Comparison of ENCODE assay signal across 18 cellular contexts in genomic region chr1:85118751-85119150, GRCh38.
DNase-seq lines count a peak whose midpoint lies in the region; TF ChIP-seq lines count a peak whose summit lies in the region.
"Had no signal": no experiment of that assay in that cellular context is flagged by ENCODE, and none has a peak within 500 bp of the region (broad histone marks: within the 10 kb centered on the region; RNA-seq: fewer than 3 reads in every experiment).

No MANE protein-coding gene starts in this region.

- no peaks in the 10 kb centered on the region for H3K4me1 ChIP-seq in spleen

- no peak for DNase-seq in HFFc6
- peak; percentile 8 for DNase-seq in amniotic epithelial cell (ENCODE audit: low read depth)
- DNase-seq in fibroblast of the aortic adventitia (ENCODE audit: low read depth), result peak; percentile 15
- DNase-seq in retinal pigment epithelial cell (ENCODE audit: low read depth), result peak; percentile 19
- DNase-seq in spleen, result no peak
- DNase-seq in activated CD8-positive, alpha-beta memory T cell treated with anti-CD3 and anti-CD28 coated beads for 24 hours, result no peak
- DNase-seq in activated naive CD4-positive, alpha-beta T cell (lab: John Stamatoyannopoulos, UW), result no peak
- DNase-seq in mucosa of gallbladder (ENCODE audit: low spot score), result no peak
- DNase-seq: AML-193, DMS53, EL, Kasumi-1, NCI-H1417 treated with DMSO at 0.1 percent for 48 hours, NCI-H187 treated with DMSO at 0.1 percent for 48 hours, NCI-H345, NCI-H524, NCI-H774 had no signal

- H3K27ac ChIP-seq in spleen, result no peak overlapping the region

- H3K27me3 ChIP-seq in spleen (replicated peaks in 1 of 7), result no peaks in the 10 kb centered on the region

- no peak for TF ChIP-seq POLR2A in spleen (IDR thresholded peaks at IDR 0.05)

- 79 to 93% (median 86%) methylated on average over 1 of the region's 1 CpG for WGBS in spleen, 5 donors

- TF ChIP-seq CTCF in HFFc6 (IDR thresholded peaks at IDR 0.05) (no peak), fibroblast of the aortic adventitia (IDR thresholded peaks at IDR 0.05; ENCODE audit: insufficient read depth, low read length) (no peak), retinal pigment epithelial cell (conservative IDR thresholded peaks at IDR 0.05; ENCODE audit: low read depth, low read length) (no peak), spleen (IDR thresholded peaks at IDR 0.05 in 8 of 11, conservative IDR thresholded peaks at IDR 0.05 in 3 of 11) (no peak)

- peak overlapping the region; percentile 51; the same call in 1 of the 2 replicates for H3K27ac Mint-ChIP-seq in HFFc6
- H3K27ac Mint-ChIP-seq: CD14-positive monocyte had no signal

- H3K27me3 Mint-ChIP-seq in HFFc6 (ENCODE audit: insufficient read depth), result peaks cover 1% of the 10 kb centered on the region

- H3K36me3 Mint-ChIP-seq in HFFc6 (ENCODE audit: low read depth), result no peaks in the 10 kb centered on the region
- H3K36me3 Mint-ChIP-seq: CD14-positive monocyte had no signal

- intact Hi-C loops in spleen (cut with DNase I; ENCODE audit: low total_unique reads), result loop anchor here (10.0 kb wide), 1 partner anchor 136 kb away; the partner anchor contains the start of gene C1orf52

- no peaks in the 10 kb centered on the region for H3K9me3 Mint-ChIP-seq in HFFc6

- H3K4me1 Mint-ChIP-seq in HFFc6 (ENCODE audit: low read depth), result peaks cover 30% of the 10 kb centered on the region

- no peak overlapping the region for H3K4me3 Mint-ChIP-seq in HFFc6
- H3K4me3 Mint-ChIP-seq: CD14-positive monocyte had no signal

- no peaks in the 10 kb centered on the region for H3K36me3 ChIP-seq in spleen

- H3K4me3 ChIP-seq in fibroblast of the aortic adventitia (ENCODE audit: low read depth, low read length), result no peak overlapping the region
- H3K4me3 ChIP-seq in retinal pigment epithelial cell (ENCODE audit: low read length), result no peak overlapping the region
- no peak overlapping the region for H3K4me3 ChIP-seq in spleen

- H3K9me3 ChIP-seq in spleen, result no peaks in the 10 kb centered on the region

Comparison
In these comparisons a context has a peak if more than half of its experiments do, and no peak if none do; other contexts are left out.
1. DNase-seq: peak in amniotic epithelial cell (single experiment), fibroblast of the aortic adventitia (single experiment) and retinal pigment epithelial cell (single experiment); none in HFFc6 (single experiment), spleen (single experiment), activated CD8-positive, alpha-beta memory T cell treated with anti-CD3 and anti-CD28 coated beads for 24 hours (single experiment), activated naive CD4-positive, alpha-beta T cell (0 of 4) and mucosa of gallbladder (single experiment).